In genomic region chr6:156953478-156954146, GRCh38 we compare ENCODE assay signal across 8 cellular contexts.
DNase-seq lines count a peak whose midpoint lies in the region; ATAC-seq and TF ChIP-seq lines count a peak whose summit lies in the region.

No MANE protein-coding gene starts in this region.

- no peak overlapping the region for H3K4me3 Mint-ChIP-seq in activated CD4-positive, alpha-beta T cell treated with anti-CD3 and anti-CD28 coated beads, Interleukin-2, amount 10 ng/mL, durations not matched to agents 7 days and 5 days
- peak overlapping the region; percentile 70 for H3K4me3 Mint-ChIP-seq in T-helper 17 cell

- POLR2A ChIA-PET in activated CD4-positive, alpha-beta T cell treated with anti-CD3 and anti-CD28 coated beads, Interleukin-2, amount 10 ng/mL, durations not matched to agents 7 days and 5 days (lab: Charles Lee) = no interaction called here

- H3K4me3 ChIP-seq in fibroblast of pulmonary artery (replicated peaks; ENCODE audit: low read depth, low read length) = no peak overlapping the region

- H3K27ac Mint-ChIP-seq in activated CD4-positive, alpha-beta T cell treated with anti-CD3 and anti-CD28 coated beads, Interleukin-2, amount 10 ng/mL, durations not matched to agents 7 days and 5 days = peak overlapping the region; percentile 4
- peak overlapping the region; percentile 86 for H3K27ac Mint-ChIP-seq in T-helper 17 cell

- peak; percentile 69 for DNase-seq in activated CD4-positive, alpha-beta T cell treated with anti-CD3 and anti-CD28 coated beads, Interleukin-2, amount 10 ng/mL, durations not matched to agents 7 days and 5 days
- DNase-seq in activated CD4-positive, alpha-beta T cell treated with anti-CD3 and anti-CD28 coated beads for 48 hours = no peak
- peak; percentile 80 for DNase-seq in LoVo (ENCODE audit: low spot score)
- DNase-seq in T-helper 17 cell = peak in 1 of 3 donors; percentile 15
- DNase-seq in fibroblast of pulmonary artery (ENCODE audit: low read depth) = peak; percentile 95
- DNase-seq in omental fat pad (ENCODE audit: low spot score) = no peak

- no peaks in the 10 kb centered on the region for H3K9me3 Mint-ChIP-seq in activated CD4-positive, alpha-beta T cell treated with anti-CD3 and anti-CD28 coated beads, Interleukin-2, amount 10 ng/mL, durations not matched to agents 7 days and 5 days

- TF ChIP-seq CTCF in fibroblast of pulmonary artery (IDR thresholded peaks at IDR 0.05; ENCODE audit: low read length, missing control alignments) (peak; percentile 46), omental fat pad (IDR thresholded peaks at IDR 0.05) (no peak)

- peak; percentile 97 for ATAC-seq in T-helper 17 cell
- ATAC-seq in omental fat pad (ENCODE audit: low FRiP score) = peak; percentile 90
- no peak for ATAC-seq in GM21529 (IDR thresholded peaks at IDR 0.05; ENCODE audit: unreplicated experiment)
- no peak for ATAC-seq in GM18502 (IDR thresholded peaks at IDR 0.05; ENCODE audit: poor library complexity, unreplicated experiment)

- H3K9me3 ChIP-seq in T-helper 17 cell (ENCODE audit: control insufficient read depth, low read length, poor library complexity, severe bottlenecking) = no peaks in the 10 kb centered on the region

- CTCF ChIA-PET in activated CD4-positive, alpha-beta T cell treated with anti-CD3 and anti-CD28 coated beads, Interleukin-2, amount 10 ng/mL, durations not matched to agents 7 days and 5 days (lab: Charles Lee) = interaction anchor here (0.6 to 1.0 kb wide), 2 partner anchors 9 to 28 kb away, joined by 3 to 4 read pairs; no protein-coding TSS in a partner anchor

- peaks cover 4% of the 10 kb centered on the region for H3K36me3 Mint-ChIP-seq in activated CD4-positive, alpha-beta T cell treated with anti-CD3 and anti-CD28 coated beads, Interleukin-2, amount 10 ng/mL, durations not matched to agents 7 days and 5 days (ENCODE audit: low read depth)
- H3K36me3 Mint-ChIP-seq in T-helper 17 cell (ENCODE audit: low read depth) = peaks cover 2% of the 10 kb centered on the region

- no peaks in the 10 kb centered on the region for H3K27me3 Mint-ChIP-seq in activated CD4-positive, alpha-beta T cell treated with anti-CD3 and anti-CD28 coated beads, Interleukin-2, amount 10 ng/mL, durations not matched to agents 7 days and 5 days
- H3K27me3 Mint-ChIP-seq in T-helper 17 cell = no peaks in the 10 kb centered on the region

- peaks cover 49% of the 10 kb centered on the region for H3K4me1 Mint-ChIP-seq in activated CD4-positive, alpha-beta T cell treated with anti-CD3 and anti-CD28 coated beads, Interleukin-2, amount 10 ng/mL, durations not matched to agents 7 days and 5 days
- peaks cover 45% of the 10 kb centered on the region for H3K4me1 Mint-ChIP-seq in T-helper 17 cell

Comparison
In these comparisons a context has a peak if more than half of its experiments do, and no peak if none do; other contexts are left out.
1. DNase-seq: peak in activated CD4-positive, alpha-beta T cell treated with anti-CD3 and anti-CD28 coated beads, Interleukin-2, amount 10 ng/mL, durations not matched to agents 7 days and 5 days (single experiment), LoVo (single experiment) and fibroblast of pulmonary artery (single experiment); none in activated CD4-positive, alpha-beta T cell treated with anti-CD3 and anti-CD28 coated beads for 48 hours (single experiment) and omental fat pad (single experiment).
2. ATAC-seq: peak in T-helper 17 cell (single experiment) and omental fat pad (single experiment); none in GM21529 (single experiment) and GM18502 (single experiment).